9 cellular contexts compared by ENCODE assay signal in the genomic region with DNA sequence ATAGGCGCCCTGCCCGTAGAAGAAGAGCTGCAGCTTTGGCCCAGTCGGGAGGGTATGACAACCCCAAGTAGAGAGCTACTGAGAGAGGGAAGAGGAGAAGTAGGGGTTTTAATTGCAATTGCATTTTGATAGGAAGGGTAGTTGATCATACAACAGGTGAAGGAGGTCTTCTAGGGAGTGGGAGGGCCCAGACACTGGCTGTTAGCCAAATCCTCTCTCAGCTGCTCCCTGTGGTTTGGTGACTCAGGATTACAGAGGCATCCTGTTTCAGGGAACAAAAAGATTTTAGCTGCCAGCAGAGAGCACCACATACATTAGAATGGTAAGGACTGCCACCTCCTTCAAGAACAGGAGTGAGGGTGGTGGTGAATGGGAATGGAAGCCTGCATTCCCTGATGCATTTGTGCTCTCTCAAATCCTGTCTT.
DNase-seq lines count a peak whose midpoint lies in the region; ATAC-seq and TF ChIP-seq lines count a peak whose summit lies in the region.
"Had no signal": no experiment of that assay in that cellular context is flagged by ENCODE, and none has a peak within 500 bp of the region (broad histone marks: within the 10 kb centered on the region; RNA-seq: fewer than 3 reads in every experiment).

No MANE protein-coding gene starts in this region.

- 92% methylated on average over 3 of the region's 3 CpGs for WGBS in liver

- DNase-seq in DMS153 (lab: John Stamatoyannopoulos, UW), result peak; percentile 70
- peak; percentile 85 to 88 for DNase-seq in PC-9
- DNase-seq in choroid plexus epithelial cell (ENCODE audit: low read depth), result peak; percentile 99
- DNase-seq in stimulated activated CD8-positive, alpha-beta memory T cell treated with anti-CD3 and anti-CD28 coated beads, Interleukin-4, amount 100 ng/mL, for 48 hours, result peak; percentile 60

- no peaks in the 10 kb centered on the region for H3K79me2 ChIP-seq in PC-9 (ENCODE audit: low read depth)

- H3K27ac ChIP-seq in PC-9 (peak overlapping the region; percentile 34; the same call in 1 of the 2 replicates), liver (ENCODE audit: low read depth in 1 of 2, low read length in 2 of 2) (no peak overlapping the region)
- H3K27ac ChIP-seq: thoracic aorta had no signal

- H3K4me2 ChIP-seq in PC-9, result 0 out of 2 replicates have a peak overlapping the region, but pooled peaks have one; percentile 12

- POLR2A ChIA-PET in PC-9 (lab: Charles Lee; ENCODE audit: unreplicated experiment), result interaction anchor here (1.3 to 1.5 kb wide), 2 partner anchors 42 to 409 kb away, joined by 7 to 35 read pairs; partner anchors contain the start of gene THBS1

- ATAC-seq in GM19328 (IDR thresholded peaks at IDR 0.05; ENCODE audit: unreplicated experiment) (no peak), GM21390 (IDR thresholded peaks at IDR 0.05; ENCODE audit: unreplicated experiment) (no peak)

- TF ChIP-seq CTCF in LNCAP (IDR thresholded peaks at IDR 0.05) (peak; percentile 45; the same call in 1 of the 2 replicates), PC-9 (conservative IDR thresholded peaks at IDR 0.05) (peak; percentile 66), choroid plexus epithelial cell (conservative IDR thresholded peaks at IDR 0.05; ENCODE audit: low read depth, low read length) (peak; percentile 78), liver (IDR thresholded peaks at IDR 0.05; ENCODE audit: low read depth, low read length, missing input control) (peak; percentile 31)

- H3K9me3 ChIP-seq in PC-9 (ENCODE audit: insufficient read depth, low read depth) (no peaks in the 10 kb centered on the region), liver (ENCODE audit: control insufficient read depth in 4 of 4, low read length in 3 of 4) (no peaks in the 10 kb centered on the region)
- H3K9me3 ChIP-seq: thoracic aorta had no signal

- no peak overlapping the region for H3K9ac ChIP-seq in liver (ENCODE audit: low read depth in 1 of 2, low read length in 2 of 2)

- H2AFZ ChIP-seq in PC-9, result no peak overlapping the region

- H4K20me1 ChIP-seq in PC-9 (ENCODE audit: insufficient read depth), result no peaks in the 10 kb centered on the region

- intact Hi-C loops in PC-9 (cut with micrococcal nuclease; ENCODE audit: unreplicated experiment), result loop anchor here (1.0 to 10.0 kb wide), 14 partner anchors 20 to 583 kb away; no protein-coding TSS in a partner anchor

- no peaks in the 10 kb centered on the region for H3K27me3 ChIP-seq in PC-9 (ENCODE audit: insufficient read depth, low read depth)
- no peaks in the 10 kb centered on the region for H3K27me3 ChIP-seq in liver (ENCODE audit: control insufficient read depth in 4 of 4, insufficient read depth in 4 of 4, low read length in 3 of 4)

- no TSS peak for BruUV-seq in PC-9 (replicated peaks; lab: Mats Ljungman, UMichigan)

- H3K36me3 ChIP-seq in PC-9 (ENCODE audit: low read depth), result no peaks in the 10 kb centered on the region
- no peaks in the 10 kb centered on the region for H3K36me3 ChIP-seq in liver (ENCODE audit: control insufficient read depth in 4 of 4, insufficient read depth in 3 of 4, low read depth in 1 of 4, low read length in 3 of 4)
- H3K36me3 ChIP-seq: thoracic aorta had no signal

- peaks cover 12% of the 10 kb centered on the region for H3K4me1 ChIP-seq in PC-9 (replicated peaks; ENCODE audit: insufficient read depth)
- H3K4me1 ChIP-seq in liver (ENCODE audit: control insufficient read depth in 4 of 4, insufficient read depth in 4 of 4, low read length in 3 of 4), result no peaks in the 10 kb centered on the region

- peak; percentile 81 to 83 for TF ChIP-seq RAD21 in liver (IDR thresholded peaks at IDR 0.05)

- CTCF ChIA-PET in PC-9 (lab: Charles Lee), result interaction anchor here (0.7 to 1.8 kb wide), 5 partner anchors 40 to 586 kb away, joined by 3 to 16 read pairs (median 3); partner anchors contain the start of gene THBS1

- H3K4me3 ChIP-seq in PC-9, result no peak overlapping the region
- no peak overlapping the region for H3K4me3 ChIP-seq in choroid plexus epithelial cell (ENCODE audit: low read depth, low read length)
- no peak overlapping the region for H3K4me3 ChIP-seq in liver (ENCODE audit: low read depth in 1 of 3, low read length in 3 of 3)
- H3K4me3 ChIP-seq: thoracic aorta had no signal

- H3K9me2 ChIP-seq in PC-9 (ENCODE audit: insufficient read depth), result no peaks in the 10 kb centered on the region

- H3F3A ChIP-seq in PC-9 (ENCODE audit: insufficient read depth, low read depth), result peaks cover 4% of the 10 kb centered on the region; the same call in 1 of the 2 replicates

TF ChIP-seq in liver, 16 proteins besides CTCF, POLR2A, EP300 and RAD21:
- no peak for TF ChIP-seq RXRA (IDR thresholded peaks at IDR 0.05)
- TF ChIP-seq FOXA1 (IDR thresholded peaks at IDR 0.05), result no peak
- TF ChIP-seq HNF4G (IDR thresholded peaks at IDR 0.05), result no peak
- TF ChIP-seq GABPA (IDR thresholded peaks at IDR 0.05 in 1 of 2, conservative IDR thresholded peaks at IDR 0.05 in 1 of 2), result no peak
- TF ChIP-seq SP1 (IDR thresholded peaks at IDR 0.05), result no peak
- TF ChIP-seq FOXA2 (IDR thresholded peaks at IDR 0.05), result no peak
- no peak for TF ChIP-seq YY1 (IDR thresholded peaks at IDR 0.05)
- TF ChIP-seq, protein P1, sequence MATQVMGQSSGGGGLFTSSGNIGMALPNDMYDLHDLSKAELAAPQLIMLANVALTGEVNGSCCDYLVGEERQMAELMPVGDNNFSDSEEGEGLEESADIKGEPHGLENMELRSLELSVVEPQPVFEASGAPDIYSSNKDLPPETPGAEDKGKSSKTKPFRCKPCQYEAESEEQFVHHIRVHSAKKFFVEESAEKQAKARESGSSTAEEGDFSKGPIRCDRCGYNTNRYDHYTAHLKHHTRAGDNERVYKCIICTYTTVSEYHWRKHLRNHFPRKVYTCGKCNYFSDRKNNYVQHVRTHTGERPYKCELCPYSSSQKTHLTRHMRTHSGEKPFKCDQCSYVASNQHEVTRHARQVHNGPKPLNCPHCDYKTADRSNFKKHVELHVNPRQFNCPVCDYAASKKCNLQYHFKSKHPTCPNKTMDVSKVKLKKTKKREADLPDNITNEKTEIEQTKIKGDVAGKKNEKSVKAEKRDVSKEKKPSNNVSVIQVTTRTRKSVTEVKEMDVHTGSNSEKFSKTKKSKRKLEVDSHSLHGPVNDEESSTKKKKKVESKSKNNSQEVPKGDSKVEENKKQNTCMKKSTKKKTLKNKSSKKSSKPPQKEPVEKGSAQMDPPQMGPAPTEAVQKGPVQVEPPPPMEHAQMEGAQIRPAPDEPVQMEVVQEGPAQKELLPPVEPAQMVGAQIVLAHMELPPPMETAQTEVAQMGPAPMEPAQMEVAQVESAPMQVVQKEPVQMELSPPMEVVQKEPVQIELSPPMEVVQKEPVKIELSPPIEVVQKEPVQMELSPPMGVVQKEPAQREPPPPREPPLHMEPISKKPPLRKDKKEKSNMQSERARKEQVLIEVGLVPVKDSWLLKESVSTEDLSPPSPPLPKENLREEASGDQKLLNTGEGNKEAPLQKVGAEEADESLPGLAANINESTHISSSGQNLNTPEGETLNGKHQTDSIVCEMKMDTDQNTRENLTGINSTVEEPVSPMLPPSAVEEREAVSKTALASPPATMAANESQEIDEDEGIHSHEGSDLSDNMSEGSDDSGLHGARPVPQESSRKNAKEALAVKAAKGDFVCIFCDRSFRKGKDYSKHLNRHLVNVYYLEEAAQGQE (IDR thresholded peaks at IDR 0.05), result no peak
- TF ChIP-seq, protein P2, sequence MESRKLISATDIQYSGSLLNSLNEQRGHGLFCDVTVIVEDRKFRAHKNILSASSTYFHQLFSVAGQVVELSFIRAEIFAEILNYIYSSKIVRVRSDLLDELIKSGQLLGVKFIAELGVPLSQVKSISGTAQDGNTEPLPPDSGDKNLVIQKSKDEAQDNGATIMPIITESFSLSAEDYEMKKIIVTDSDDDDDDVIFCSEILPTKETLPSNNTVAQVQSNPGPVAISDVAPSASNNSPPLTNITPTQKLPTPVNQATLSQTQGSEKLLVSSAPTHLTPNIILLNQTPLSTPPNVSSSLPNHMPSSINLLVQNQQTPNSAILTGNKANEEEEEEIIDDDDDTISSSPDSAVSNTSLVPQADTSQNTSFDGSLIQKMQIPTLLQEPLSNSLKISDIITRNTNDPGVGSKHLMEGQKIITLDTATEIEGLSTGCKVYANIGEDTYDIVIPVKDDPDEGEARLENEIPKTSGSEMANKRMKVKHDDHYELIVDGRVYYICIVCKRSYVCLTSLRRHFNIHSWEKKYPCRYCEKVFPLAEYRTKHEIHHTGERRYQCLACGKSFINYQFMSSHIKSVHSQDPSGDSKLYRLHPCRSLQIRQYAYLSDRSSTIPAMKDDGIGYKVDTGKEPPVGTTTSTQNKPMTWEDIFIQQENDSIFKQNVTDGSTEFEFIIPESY (IDR thresholded peaks at IDR 0.05), result no peak
- TF ChIP-seq JUND (IDR thresholded peaks at IDR 0.05), result no peak
- no peak for TF ChIP-seq ATF3 (IDR thresholded peaks at IDR 0.05)
- no peak for TF ChIP-seq HNF4A (conservative IDR thresholded peaks at IDR 0.05)
